In genomic region chr1:53025034-53025777, GRCh38 we compare ENCODE assay signal across 10 cellular contexts. TPM values are rescaled to one million over a fixed set of nuclear protein-coding genes. Genes with fewer than 3 reads are reported as not detected.
DNase-seq lines count a peak whose midpoint lies in the region; ATAC-seq, FAIRE-seq and TF ChIP-seq lines count a peak whose summit lies in the region.
"Had no signal": no experiment of that assay in that cellular context is flagged by ENCODE, and none has a peak within 500 bp of the region (broad histone marks: within the 10 kb centered on the region; RNA-seq: fewer than 3 reads in every experiment).

No MANE protein-coding gene starts in this region.

- peak; percentile 32 for DNase-seq in NCI-H146 (lab: John Stamatoyannopoulos, UW)
- DNase-seq in NCI-H146 treated with DMSO at 0.1 percent for 48 hours (lab: John Stamatoyannopoulos, UW; ENCODE audit: unreplicated experiment) = no peak
- DNase-seq in bronchial epithelial cell (ENCODE audit: low read depth) = peak; percentile 39
- DNase-seq in left colon = peak; percentile 10 to 37
- no peak for DNase-seq in upper lobe of right lung
- no peak for DNase-seq in NCI-H1105 (lab: John Stamatoyannopoulos, UW)
- no peak for DNase-seq in activated CD8-positive, alpha-beta T cell treated with anti-CD3 and anti-CD28 coated beads, Interleukin-2, amount 10 ng/mL, durations not matched to agents 7 days and 5 days

- H3K4me1 ChIP-seq in upper lobe of right lung = peaks cover 3% of the 10 kb centered on the region

- peaks cover 6% of the 10 kb centered on the region for H3K36me3 Mint-ChIP-seq in activated CD8-positive, alpha-beta T cell treated with anti-CD3 and anti-CD28 coated beads, Interleukin-2, amount 10 ng/mL, durations not matched to agents 7 days and 5 days (ENCODE audit: low read depth)
- peaks cover 22% of the 10 kb centered on the region for H3K36me3 Mint-ChIP-seq in activated T-helper 17 cell treated with anti-CD3 and anti-CD28 coated beads, Interleukin-2, amount 50 U/mL, for 72 hours (ENCODE audit: low read depth)

- H3K27me3 ChIP-seq in bronchial epithelial cell (ENCODE audit: control insufficient read depth, insufficient read depth, low read length) (no peaks in the 10 kb centered on the region), upper lobe of right lung (no peaks in the 10 kb centered on the region)

- peaks cover 7% of the 10 kb centered on the region for H3K4me1 Mint-ChIP-seq in activated CD8-positive, alpha-beta T cell treated with anti-CD3 and anti-CD28 coated beads, Interleukin-2, amount 10 ng/mL, durations not matched to agents 7 days and 5 days (ENCODE audit: low read depth)
- H3K4me1 Mint-ChIP-seq in activated T-helper 17 cell treated with anti-CD3 and anti-CD28 coated beads, Interleukin-2, amount 50 U/mL, for 72 hours = no peaks in the 10 kb centered on the region

- H3K27me3 Mint-ChIP-seq in activated CD8-positive, alpha-beta T cell treated with anti-CD3 and anti-CD28 coated beads, Interleukin-2, amount 10 ng/mL, durations not matched to agents 7 days and 5 days (ENCODE audit: low read depth) = no peaks in the 10 kb centered on the region
- no peaks in the 10 kb centered on the region for H3K27me3 Mint-ChIP-seq in activated T-helper 17 cell treated with anti-CD3 and anti-CD28 coated beads, Interleukin-2, amount 50 U/mL, for 72 hours
- H3K27me3 Mint-ChIP-seq: activated naive CD8-positive, alpha-beta T cell had no signal

- POLR2A ChIA-PET in activated CD8-positive, alpha-beta T cell treated with anti-CD3 and anti-CD28 coated beads, Interleukin-2, amount 10 ng/mL, durations not matched to agents 7 days and 5 days (lab: Charles Lee) = no interaction called here

- CTCF ChIA-PET in activated CD8-positive, alpha-beta T cell treated with anti-CD3 and anti-CD28 coated beads, Interleukin-2, amount 10 ng/mL, durations not matched to agents 7 days and 5 days (lab: Charles Lee) = no interaction called here

- H3K4me3 ChIP-seq in bronchial epithelial cell (ENCODE audit: low read depth, low read length) (no peak overlapping the region), upper lobe of right lung (no peak overlapping the region)

- FAIRE-seq in bronchial epithelial cell (lab: Jason Lieb, UNC) = no peak
- FAIRE-seq: islet of Langerhans had no signal

- TF ChIP-seq CTCF in bronchial epithelial cell (IDR thresholded peaks at IDR 0.05; ENCODE audit: insufficient read depth, low read length, severe bottlenecking) = no peak
- TF ChIP-seq CTCF in upper lobe of right lung (IDR thresholded peaks at IDR 0.05) = no peak

- H3K27ac Mint-ChIP-seq in activated CD8-positive, alpha-beta T cell treated with anti-CD3 and anti-CD28 coated beads, Interleukin-2, amount 10 ng/mL, durations not matched to agents 7 days and 5 days = no peak overlapping the region
- no peak overlapping the region for H3K27ac Mint-ChIP-seq in activated T-helper 17 cell treated with anti-CD3 and anti-CD28 coated beads, Interleukin-2, amount 50 U/mL, for 72 hours
- H3K27ac Mint-ChIP-seq: activated naive CD8-positive, alpha-beta T cell had no signal

- intact Hi-C loops in left colon (cut with DNase I, micrococcal nuclease) (no loop called here), upper lobe of right lung (cut with DNase I) (no loop called here)

- peak overlapping the region; percentile 20 for H3K27ac ChIP-seq in upper lobe of right lung

- H3K9me3 ChIP-seq in upper lobe of right lung = no peaks in the 10 kb centered on the region

- ATAC-seq in left colon = peak; percentile 88
- peak; percentile 89 for ATAC-seq in upper lobe of right lung
- ATAC-seq in activated CD8-positive, alpha-beta T cell treated with anti-CD3 and anti-CD28 coated beads, Interleukin-2, amount 10 ng/mL, durations not matched to agents 7 days and 5 days = no peak
- no peak for ATAC-seq in activated T-helper 17 cell treated with anti-CD3 and anti-CD28 coated beads, Interleukin-2, amount 50 U/mL, for 72 hours (replicated peaks)

- no peaks in the 10 kb centered on the region for H3K36me3 ChIP-seq in bronchial epithelial cell (ENCODE audit: control insufficient read depth, insufficient read depth, low read length)
- H3K36me3 ChIP-seq in upper lobe of right lung = peaks cover 17% of the 10 kb centered on the region

- H3K4me3 Mint-ChIP-seq in activated CD8-positive, alpha-beta T cell treated with anti-CD3 and anti-CD28 coated beads, Interleukin-2, amount 10 ng/mL, durations not matched to agents 7 days and 5 days = no peak overlapping the region
- H3K4me3 Mint-ChIP-seq in activated T-helper 17 cell treated with anti-CD3 and anti-CD28 coated beads, Interleukin-2, amount 50 U/mL, for 72 hours = no peak overlapping the region
- H3K4me3 Mint-ChIP-seq: activated naive CD8-positive, alpha-beta T cell had no signal

- H3K9me3 Mint-ChIP-seq in activated CD8-positive, alpha-beta T cell treated with anti-CD3 and anti-CD28 coated beads, Interleukin-2, amount 10 ng/mL, durations not matched to agents 7 days and 5 days (ENCODE audit: insufficient read depth) = no peaks in the 10 kb centered on the region
- no peaks in the 10 kb centered on the region for H3K9me3 Mint-ChIP-seq in activated T-helper 17 cell treated with anti-CD3 and anti-CD28 coated beads, Interleukin-2, amount 50 U/mL, for 72 hours

RNA-seq across cellular contexts. Expression of gene PODN, which starts 36.8 kb away (rescaled TPM):
- total RNA-seq in bronchial epithelial cell (0.53 TPM in 1 of 2 replicates, not detected in the other), left colon (10 to 100 TPM in 1 of 2 donors, 1 to 10 TPM in 1; 6.2 to 22.0 TPM), upper lobe of right lung (56.5 TPM)
- total RNA-seq in activated CD8-positive, alpha-beta T cell treated with anti-CD3 and anti-CD28 coated beads, Interleukin-2, amount 10 ng/mL, durations not matched to agents 7 days and 5 days = not detected
- not detected for total RNA-seq in activated T-helper 17 cell treated with anti-CD3 and anti-CD28 coated beads, Interleukin-2, amount 50 U/mL, for 72 hours

Comparison
In these comparisons a context has a peak if more than half of its experiments do, and no peak if none do; other contexts are left out.
1. DNase-seq: peak in NCI-H146 (single experiment), bronchial epithelial cell (single experiment) and left colon (2 of 2); none in NCI-H146 treated with DMSO at 0.1 percent for 48 hours (single experiment), upper lobe of right lung (single experiment), NCI-H1105 (single experiment) and activated CD8-positive, alpha-beta T cell treated with anti-CD3 and anti-CD28 coated beads, Interleukin-2, amount 10 ng/mL, durations not matched to agents 7 days and 5 days (single experiment).
2. ATAC-seq: peak in left colon (single experiment) and upper lobe of right lung (single experiment); none in activated CD8-positive, alpha-beta T cell treated with anti-CD3 and anti-CD28 coated beads, Interleukin-2, amount 10 ng/mL, durations not matched to agents 7 days and 5 days (single experiment) and activated T-helper 17 cell treated with anti-CD3 and anti-CD28 coated beads, Interleukin-2, amount 50 U/mL, for 72 hours (single experiment).